1 cellular context compared by ENCODE assay signal in the genomic region with DNA sequence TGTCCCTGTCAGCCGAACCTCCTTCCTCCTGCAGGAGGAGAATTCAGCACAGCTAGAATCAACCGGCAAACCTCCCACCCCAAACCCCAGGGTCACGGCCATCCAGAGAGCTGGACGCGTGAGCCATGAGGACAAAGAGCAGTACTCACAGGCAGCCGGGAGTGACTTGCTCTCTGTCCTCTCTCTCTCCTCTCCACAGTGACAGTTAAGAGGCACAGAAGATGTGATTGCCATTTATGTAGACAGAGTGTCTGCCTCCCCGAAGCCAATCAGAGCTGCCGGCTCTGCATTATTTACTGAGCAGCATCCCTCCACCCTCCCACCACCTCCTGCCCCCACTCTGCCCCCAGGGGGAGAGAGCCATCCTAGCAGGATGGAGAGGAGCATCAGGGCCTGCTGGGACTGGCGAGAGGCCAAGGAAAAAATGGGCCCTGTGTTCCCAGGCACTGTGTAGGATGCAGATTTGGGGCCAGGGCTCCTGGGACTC.
A peak's percentile ranks its signal among the peaks of the same experiment; 100 is the strongest.
TF ChIP-seq lines count a peak whose summit lies in the region.

No MANE protein-coding gene starts in this region.

TF ChIP-seq in HepG2, 621 proteins besides CTCF, POLR2A, EP300 and RAD21 (continued from another document and continues in another):
- TF ChIP-seq BCLAF1 (IDR thresholded peaks at IDR 0.05), result no peak
- TF ChIP-seq, protein P1, sequence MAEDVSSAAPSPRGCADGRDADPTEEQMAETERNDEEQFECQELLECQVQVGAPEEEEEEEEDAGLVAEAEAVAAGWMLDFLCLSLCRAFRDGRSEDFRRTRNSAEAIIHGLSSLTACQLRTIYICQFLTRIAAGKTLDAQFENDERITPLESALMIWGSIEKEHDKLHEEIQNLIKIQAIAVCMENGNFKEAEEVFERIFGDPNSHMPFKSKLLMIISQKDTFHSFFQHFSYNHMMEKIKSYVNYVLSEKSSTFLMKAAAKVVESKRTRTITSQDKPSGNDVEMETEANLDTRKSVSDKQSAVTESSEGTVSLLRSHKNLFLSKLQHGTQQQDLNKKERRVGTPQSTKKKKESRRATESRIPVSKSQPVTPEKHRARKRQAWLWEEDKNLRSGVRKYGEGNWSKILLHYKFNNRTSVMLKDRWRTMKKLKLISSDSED (CRISPR knock-in tag; IDR thresholded peaks at IDR 0.05), result no peak
- no peak for TF ChIP-seq ZNF136 (CRISPR knock-in tag; IDR thresholded peaks at IDR 0.05; ENCODE audit: low read depth)
- TF ChIP-seq, protein P2, sequence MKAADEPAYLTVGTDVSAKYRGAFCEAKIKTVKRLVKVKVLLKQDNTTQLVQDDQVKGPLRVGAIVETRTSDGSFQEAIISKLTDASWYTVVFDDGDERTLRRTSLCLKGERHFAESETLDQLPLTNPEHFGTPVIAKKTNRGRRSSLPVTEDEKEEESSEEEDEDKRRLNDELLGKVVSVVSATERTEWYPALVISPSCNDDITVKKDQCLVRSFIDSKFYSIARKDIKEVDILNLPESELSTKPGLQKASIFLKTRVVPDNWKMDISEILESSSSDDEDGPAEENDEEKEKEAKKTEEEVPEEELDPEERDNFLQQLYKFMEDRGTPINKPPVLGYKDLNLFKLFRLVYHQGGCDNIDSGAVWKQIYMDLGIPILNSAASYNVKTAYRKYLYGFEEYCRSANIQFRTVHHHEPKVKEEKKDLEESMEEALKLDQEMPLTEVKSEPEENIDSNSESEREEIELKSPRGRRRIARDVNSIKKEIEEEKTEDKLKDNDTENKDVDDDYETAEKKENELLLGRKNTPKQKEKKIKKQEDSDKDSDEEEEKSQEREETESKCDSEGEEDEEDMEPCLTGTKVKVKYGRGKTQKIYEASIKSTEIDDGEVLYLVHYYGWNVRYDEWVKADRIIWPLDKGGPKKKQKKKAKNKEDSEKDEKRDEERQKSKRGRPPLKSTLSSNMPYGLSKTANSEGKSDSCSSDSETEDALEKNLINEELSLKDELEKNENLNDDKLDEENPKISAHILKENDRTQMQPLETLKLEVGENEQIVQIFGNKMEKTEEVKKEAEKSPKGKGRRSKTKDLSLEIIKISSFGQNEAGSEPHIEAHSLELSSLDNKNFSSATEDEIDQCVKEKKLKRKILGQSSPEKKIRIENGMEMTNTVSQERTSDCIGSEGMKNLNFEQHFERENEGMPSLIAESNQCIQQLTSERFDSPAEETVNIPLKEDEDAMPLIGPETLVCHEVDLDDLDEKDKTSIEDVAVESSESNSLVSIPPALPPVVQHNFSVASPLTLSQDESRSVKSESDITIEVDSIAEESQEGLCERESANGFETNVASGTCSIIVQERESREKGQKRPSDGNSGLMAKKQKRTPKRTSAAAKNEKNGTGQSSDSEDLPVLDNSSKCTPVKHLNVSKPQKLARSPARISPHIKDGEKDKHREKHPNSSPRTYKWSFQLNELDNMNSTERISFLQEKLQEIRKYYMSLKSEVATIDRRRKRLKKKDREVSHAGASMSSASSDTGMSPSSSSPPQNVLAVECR (CRISPR knock-in tag; IDR thresholded peaks at IDR 0.05; ENCODE audit: borderline replicate concordance), result peak; percentile 82
- no peak for TF ChIP-seq ZNF251 (CRISPR knock-in tag; IDR thresholded peaks at IDR 0.05)
- TF ChIP-seq ZFP36L2 (CRISPR knock-in tag; IDR thresholded peaks at IDR 0.05), result no peak
- no peak for TF ChIP-seq KLF12 (CRISPR knock-in tag; IDR thresholded peaks at IDR 0.05; ENCODE audit: borderline replicate concordance)
- TF ChIP-seq ZNF780A (CRISPR knock-in tag; IDR thresholded peaks at IDR 0.05), result no peak
- TF ChIP-seq CHD2 (IDR thresholded peaks at IDR 0.05; ENCODE audit: low read depth, low read length), result no peak
- TF ChIP-seq HOXA7 (CRISPR knock-in tag; IDR thresholded peaks at IDR 0.05), result no peak
- TF ChIP-seq, protein P3, sequence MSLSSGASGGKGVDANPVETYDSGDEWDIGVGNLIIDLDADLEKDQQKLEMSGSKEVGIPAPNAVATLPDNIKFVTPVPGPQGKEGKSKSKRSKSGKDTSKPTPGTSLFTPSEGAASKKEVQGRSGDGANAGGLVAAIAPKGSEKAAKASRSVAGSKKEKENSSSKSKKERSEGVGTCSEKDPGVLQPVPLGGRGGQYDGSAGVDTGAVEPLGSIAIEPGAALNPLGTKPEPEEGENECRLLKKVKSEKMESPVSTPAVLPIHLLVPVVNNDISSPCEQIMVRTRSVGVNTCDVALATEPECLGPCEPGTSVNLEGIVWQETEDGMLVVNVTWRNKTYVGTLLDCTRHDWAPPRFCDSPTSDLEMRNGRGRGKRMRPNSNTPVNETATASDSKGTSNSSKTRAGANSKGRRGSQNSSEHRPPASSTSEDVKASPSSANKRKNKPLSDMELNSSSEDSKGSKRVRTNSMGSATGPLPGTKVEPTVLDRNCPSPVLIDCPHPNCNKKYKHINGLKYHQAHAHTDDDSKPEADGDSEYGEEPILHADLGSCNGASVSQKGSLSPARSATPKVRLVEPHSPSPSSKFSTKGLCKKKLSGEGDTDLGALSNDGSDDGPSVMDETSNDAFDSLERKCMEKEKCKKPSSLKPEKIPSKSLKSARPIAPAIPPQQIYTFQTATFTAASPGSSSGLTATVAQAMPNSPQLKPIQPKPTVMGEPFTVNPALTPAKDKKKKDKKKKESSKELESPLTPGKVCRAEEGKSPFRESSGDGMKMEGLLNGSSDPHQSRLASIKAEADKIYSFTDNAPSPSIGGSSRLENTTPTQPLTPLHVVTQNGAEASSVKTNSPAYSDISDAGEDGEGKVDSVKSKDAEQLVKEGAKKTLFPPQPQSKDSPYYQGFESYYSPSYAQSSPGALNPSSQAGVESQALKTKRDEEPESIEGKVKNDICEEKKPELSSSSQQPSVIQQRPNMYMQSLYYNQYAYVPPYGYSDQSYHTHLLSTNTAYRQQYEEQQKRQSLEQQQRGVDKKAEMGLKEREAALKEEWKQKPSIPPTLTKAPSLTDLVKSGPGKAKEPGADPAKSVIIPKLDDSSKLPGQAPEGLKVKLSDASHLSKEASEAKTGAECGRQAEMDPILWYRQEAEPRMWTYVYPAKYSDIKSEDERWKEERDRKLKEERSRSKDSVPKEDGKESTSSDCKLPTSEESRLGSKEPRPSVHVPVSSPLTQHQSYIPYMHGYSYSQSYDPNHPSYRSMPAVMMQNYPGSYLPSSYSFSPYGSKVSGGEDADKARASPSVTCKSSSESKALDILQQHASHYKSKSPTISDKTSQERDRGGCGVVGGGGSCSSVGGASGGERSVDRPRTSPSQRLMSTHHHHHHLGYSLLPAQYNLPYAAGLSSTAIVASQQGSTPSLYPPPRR (CRISPR knock-in tag; IDR thresholded peaks at IDR 0.05; ENCODE audit: borderline replicate concordance), result peak; percentile 28; the same call in 1 of the 2 replicates
- no peak for TF ChIP-seq ZBTB34 (CRISPR knock-in tag; IDR thresholded peaks at IDR 0.05)
- TF ChIP-seq ZC3H4 (CRISPR knock-in tag; IDR thresholded peaks at IDR 0.05; ENCODE audit: borderline replicate concordance), result no peak
- TF ChIP-seq ZKSCAN5 (CRISPR knock-in tag; IDR thresholded peaks at IDR 0.05), result no peak
- TF ChIP-seq FOXC1 (CRISPR knock-in tag; IDR thresholded peaks at IDR 0.05; ENCODE audit: borderline replicate concordance), result no peak; the same call in 1 of the 2 replicates
- no peak for TF ChIP-seq ARHGAP35 (CRISPR knock-in tag; IDR thresholded peaks at IDR 0.05; ENCODE audit: borderline replicate concordance)
- TF ChIP-seq ZNF614 (CRISPR knock-in tag; IDR thresholded peaks at IDR 0.05; ENCODE audit: borderline replicate concordance), result peak; percentile 81; the same call in 1 of the 2 replicates
- no peak for TF ChIP-seq ZNF264 (CRISPR knock-in tag; IDR thresholded peaks at IDR 0.05)
- TF ChIP-seq CREM (IDR thresholded peaks at IDR 0.05), result peak; percentile 39; the same call in 1 of the 2 replicates
- no peak for TF ChIP-seq CREM (CRISPR knock-in tag; IDR thresholded peaks at IDR 0.05)
- TF ChIP-seq ZNF367 (CRISPR knock-in tag; IDR thresholded peaks at IDR 0.05; ENCODE audit: borderline replicate concordance), result no peak
- TF ChIP-seq, protein P4, sequence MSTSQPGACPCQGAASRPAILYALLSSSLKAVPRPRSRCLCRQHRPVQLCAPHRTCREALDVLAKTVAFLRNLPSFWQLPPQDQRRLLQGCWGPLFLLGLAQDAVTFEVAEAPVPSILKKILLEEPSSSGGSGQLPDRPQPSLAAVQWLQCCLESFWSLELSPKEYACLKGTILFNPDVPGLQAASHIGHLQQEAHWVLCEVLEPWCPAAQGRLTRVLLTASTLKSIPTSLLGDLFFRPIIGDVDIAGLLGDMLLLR (CRISPR knock-in tag; IDR thresholded peaks at IDR 0.05), result no peak
- TF ChIP-seq RNF2 (conservative IDR thresholded peaks at IDR 0.05; ENCODE audit: low read depth), result no peak
- TF ChIP-seq, protein P5, sequence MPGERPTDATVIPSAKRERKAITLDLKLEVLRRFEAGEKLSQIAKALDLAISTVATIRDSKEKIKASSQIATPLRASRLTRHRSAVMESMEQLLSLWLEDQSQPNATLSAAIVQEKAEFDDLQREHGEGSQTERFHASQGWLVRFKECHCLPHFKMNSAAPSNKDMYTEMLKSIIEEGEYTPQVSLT (CRISPR knock-in tag; IDR thresholded peaks at IDR 0.05; ENCODE audit: borderline replicate concordance, low read depth), result no peak
- peak; percentile 41 for TF ChIP-seq U2AF1 (optimal IDR thresholded peaks at IDR 0.05; ENCODE audit: low read depth, low read length)
- no peak for TF ChIP-seq NPAS2 (CRISPR knock-in tag; IDR thresholded peaks at IDR 0.05; ENCODE audit: borderline replicate concordance)
- TF ChIP-seq ZNF253 (CRISPR knock-in tag; IDR thresholded peaks at IDR 0.05; ENCODE audit: borderline replicate concordance), result no peak
- TF ChIP-seq, protein P6, sequence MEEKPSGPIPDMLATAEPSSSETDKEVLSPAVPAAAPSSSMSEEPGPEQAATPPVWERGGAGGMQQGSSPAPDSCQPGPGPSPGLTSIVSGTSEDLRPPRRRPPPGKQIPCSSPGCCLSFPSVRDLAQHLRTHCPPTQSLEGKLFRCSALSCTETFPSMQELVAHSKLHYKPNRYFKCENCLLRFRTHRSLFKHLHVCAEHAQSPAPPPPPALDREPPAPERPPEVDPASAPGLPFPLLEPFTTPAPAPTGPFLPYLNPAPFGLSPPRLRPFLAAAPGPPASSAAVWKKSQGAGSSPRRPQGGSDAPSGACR (CRISPR knock-in tag; IDR thresholded peaks at IDR 0.05), result 0 out of 2 replicates have a peak, but pooled peaks have one; percentile 35
- peak; percentile 45 for TF ChIP-seq FOSL2 (CRISPR knock-in tag; IDR thresholded peaks at IDR 0.05)
- TF ChIP-seq MBD4 (IDR thresholded peaks at IDR 0.05; ENCODE audit: borderline replicate concordance, low read length), result no peak
- TF ChIP-seq JUNB (CRISPR knock-in tag; IDR thresholded peaks at IDR 0.05; ENCODE audit: borderline replicate concordance), result no peak
- no peak for TF ChIP-seq ZNF17 (CRISPR knock-in tag; IDR thresholded peaks at IDR 0.05)
- no peak for TF ChIP-seq SNRNP70 (IDR thresholded peaks at IDR 0.05; ENCODE audit: low read depth, low read length)
- TF ChIP-seq CSRNP1 (CRISPR knock-in tag; IDR thresholded peaks at IDR 0.05), result no peak
- TF ChIP-seq ZNF770 (CRISPR knock-in tag; IDR thresholded peaks at IDR 0.05), result no peak
- no peak; the same call in 1 of the 2 replicates for TF ChIP-seq NCOA2 (CRISPR knock-in tag; IDR thresholded peaks at IDR 0.05)
- TF ChIP-seq POGZ (CRISPR knock-in tag; IDR thresholded peaks at IDR 0.05), result peak; percentile 60
